In genomic region chr17:83026921-83027320, GRCh38 we compare ENCODE assay signal across 7 cellular contexts. TPM values are rescaled to one million over a fixed set of nuclear protein-coding genes. Genes with fewer than 3 reads are reported as not detected.
DNase-seq lines count a peak whose midpoint lies in the region; ATAC-seq and TF ChIP-seq lines count a peak whose summit lies in the region.
"Not testable (repeated sequence)": the region's sequence is repeated elsewhere in the genome, so short reads cannot be mapped to it uniquely, and the experiment has no call there.

No MANE protein-coding gene starts in this region.

- not testable (repeated sequence) for H2AFZ ChIP-seq in neural progenitor cell (replicated peaks)

- TF ChIP-seq EP300 in sigmoid colon (IDR thresholded peaks at IDR 0.05) = not testable (repeated sequence)

- H3K27ac ChIP-seq in CD8-positive, alpha-beta T cell (ENCODE audit: low read depth, low read length); neural progenitor cell; sigmoid colon: not testable (repeated sequence)
- H3K27ac ChIP-seq in SK-N-MC (0 out of 2 replicates have a peak overlapping the region, but pooled peaks have one; percentile 26), mesodermal cell (ENCODE audit: low read depth, low read length, severe bottlenecking) (peak overlapping the region; percentile 10)

- H3K9ac ChIP-seq in SK-N-MC (ENCODE audit: insufficient read length); neural progenitor cell: not testable (repeated sequence)

- TF ChIP-seq CTCF in CD8-positive, alpha-beta T cell (IDR thresholded peaks at IDR 0.05); neural progenitor cell (IDR thresholded peaks at IDR 0.05); sigmoid colon (IDR thresholded peaks at IDR 0.05): not testable (repeated sequence)

- peak in 1 of 7 experiments; percentile 8 for DNase-seq in CD8-positive, alpha-beta T cell
- DNase-seq in SK-N-MC (ENCODE audit: low read depth, low spot score); neural progenitor cell (ENCODE audit: low spot score): not testable (repeated sequence)
- DNase-seq in ecto neural progenitor cell (ENCODE audit: low spot score) = peak; percentile 46
- peak; percentile 3 for DNase-seq in iPS-NIHi7 (ENCODE audit: extremely low spot score)
- DNase-seq in sigmoid colon = peak; percentile 14

- peak overlapping the region; percentile 93 for H3K27ac Mint-ChIP-seq in CD8-positive, alpha-beta T cell
- H3K27ac Mint-ChIP-seq in neural progenitor cell = peak overlapping the region; percentile 77

- not testable (repeated sequence) for TF ChIP-seq POLR2A in sigmoid colon (IDR thresholded peaks at IDR 0.05)

- not testable (repeated sequence) for H3K79me2 ChIP-seq in neural progenitor cell (ENCODE audit: low read depth)

- WGBS in mesodermal cell (ENCODE audit: insufficient coverage in 2 of 2), 2 experiments = 78 to 87% methylated on average over 3 to 9 of the region's 11 CpGs
- WGBS in sigmoid colon, 2 donors = 75 to 88% methylated on average over 11 of the region's 11 CpGs

- CTCF ChIA-PET in CD8-positive, alpha-beta T cell (lab: Charles Lee) = interaction anchor here (1.3 kb wide), 1 partner anchor 18 kb away, joined by 3 read pairs; no protein-coding TSS in a partner anchor

- H3K36me3 ChIP-seq in CD8-positive, alpha-beta T cell (ENCODE audit: insufficient read depth, low read length); SK-N-MC (ENCODE audit: insufficient read depth, low read length); mesodermal cell (ENCODE audit: control insufficient read depth, insufficient read depth, low read length); neural progenitor cell; sigmoid colon: not testable (repeated sequence)

- H3K4me1 Mint-ChIP-seq in CD8-positive, alpha-beta T cell (ENCODE audit: low read depth) = peaks cover 38% of the 10 kb centered on the region
- peaks cover 29% of the 10 kb centered on the region for H3K4me1 Mint-ChIP-seq in neural progenitor cell

- H3K27me3 Mint-ChIP-seq in CD8-positive, alpha-beta T cell (ENCODE audit: low read depth); neural progenitor cell (ENCODE audit: insufficient read depth, low read depth): not testable (repeated sequence)

- H3K4me3 Mint-ChIP-seq in CD8-positive, alpha-beta T cell; neural progenitor cell: not testable (repeated sequence)

- POLR2A ChIA-PET in CD8-positive, alpha-beta T cell (lab: Charles Lee) = not testable (repeated sequence)

- intact Hi-C loops in CD8-positive, alpha-beta T cell (cut with DNase I, micrococcal nuclease) = loop anchor here in 1 of 2 experiments (10.0 kb wide), 2 partner anchors 62 to 242 kb away; no protein-coding TSS in a partner anchor
- intact Hi-C loops in sigmoid colon (cut with DNase I) = not testable (repeated sequence)

- not testable (repeated sequence) for H3K4me2 ChIP-seq in neural progenitor cell

- not testable (repeated sequence) for H4K20me1 ChIP-seq in neural progenitor cell (ENCODE audit: low read depth)

- not testable (repeated sequence) for H3F3A ChIP-seq in neural progenitor cell (ENCODE audit: low read depth)

- H3K4me1 ChIP-seq in CD8-positive, alpha-beta T cell (ENCODE audit: insufficient read depth, low read length) = peaks cover 29% of the 10 kb centered on the region
- not testable (repeated sequence) for H3K4me1 ChIP-seq in mesodermal cell (ENCODE audit: control insufficient read depth, insufficient read depth, low read length, poor library complexity, severe bottlenecking); neural progenitor cell; sigmoid colon

- H3K4me3 ChIP-seq in CD8-positive, alpha-beta T cell (ENCODE audit: low read depth, low read length); SK-N-MC; mesodermal cell (ENCODE audit: extremely low read depth, insufficient read depth, low read length, poor library complexity, severe bottlenecking); neural progenitor cell; sigmoid colon: not testable (repeated sequence)

- H3K36me3 Mint-ChIP-seq in CD8-positive, alpha-beta T cell = peaks cover 20% of the 10 kb centered on the region
- peaks cover 36% of the 10 kb centered on the region for H3K36me3 Mint-ChIP-seq in neural progenitor cell

- H3K27me3 ChIP-seq in CD8-positive, alpha-beta T cell (ENCODE audit: insufficient read depth, low read length); neural progenitor cell; sigmoid colon: not testable (repeated sequence)

- not testable (repeated sequence) for H3K9me3 Mint-ChIP-seq in CD8-positive, alpha-beta T cell
- peaks cover 11% of the 10 kb centered on the region for H3K9me3 Mint-ChIP-seq in neural progenitor cell

- H3K9me3 ChIP-seq in CD8-positive, alpha-beta T cell (ENCODE audit: low read length); SK-N-MC (ENCODE audit: low read depth, low read length); mesodermal cell (ENCODE audit: control insufficient read depth, low read length); neural progenitor cell (ENCODE audit: low read depth); sigmoid colon: not testable (repeated sequence)

- not testable (repeated sequence) for ATAC-seq in CD8-positive, alpha-beta T cell

RNA-seq across cellular contexts. Expression of gene METRNL, which starts 52.5 kb away (rescaled TPM):
- 100 to 1,000 TPM; 153 to 158 TPM for total RNA-seq in CD8-positive, alpha-beta T cell
- polyA plus RNA-seq in mesodermal cell (2013, experiment 1 of 2) = 28.1 TPM
- 21.9 TPM for polyA plus RNA-seq in mesodermal cell (2013, experiment 2 of 2)
- total RNA-seq in neural progenitor cell (ENCODE audit: low replicate concordance) (3.6 and 12.9 TPM in 2 replicates), sigmoid colon (10 to 100 TPM; 26.8 to 53.6 (median 29.8) TPM)
- 100 to 1,000 TPM in 1 of 3 donors, 10 to 100 TPM in 2; 93.1 to 116 (median 99.6) TPM for polyA plus RNA-seq in sigmoid colon
